In the genomic region with DNA sequence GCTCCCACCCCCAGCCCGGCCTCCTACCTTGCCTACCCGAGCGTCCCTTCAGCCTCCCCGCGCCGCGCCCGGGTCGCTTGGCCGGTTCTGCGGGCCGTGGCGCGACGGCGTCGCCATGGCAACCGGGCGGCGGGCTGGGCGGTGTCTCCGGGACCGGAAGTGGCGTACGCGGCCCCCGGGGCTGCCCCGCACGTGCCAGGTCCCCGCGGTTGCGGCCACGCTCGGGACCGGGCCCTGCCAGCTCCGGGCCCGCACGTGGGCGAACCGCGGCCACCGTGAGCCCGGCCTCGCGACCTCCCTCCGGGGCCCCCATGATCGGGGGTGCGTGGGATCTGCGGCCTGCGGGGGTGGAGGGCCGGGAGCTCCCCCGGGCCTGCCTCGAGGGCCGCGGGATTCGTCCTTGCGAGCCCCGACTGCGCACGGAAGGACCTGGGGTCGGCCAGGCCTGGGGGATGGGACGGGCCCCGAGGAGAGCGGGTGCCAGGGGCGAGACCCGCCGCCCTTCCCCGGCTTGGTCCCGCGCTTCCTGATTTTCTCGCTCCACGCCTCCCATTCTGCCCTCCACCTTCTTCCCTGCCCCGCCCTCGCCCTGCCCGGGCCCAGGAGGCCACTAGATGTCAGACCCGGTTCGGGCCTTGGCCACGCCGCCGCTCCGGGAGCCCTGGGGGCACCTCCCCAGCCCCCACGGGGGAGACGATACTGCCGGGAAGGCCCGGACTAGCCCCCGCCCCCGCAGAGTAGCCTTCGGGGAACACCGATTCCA, we compare ENCODE assay signal across 8 cellular contexts. TPM values are rescaled to one million over a fixed set of nuclear protein-coding genes. Genes with fewer than 3 reads are reported as not detected.
DNase-seq lines count a peak whose midpoint lies in the region; ATAC-seq and TF ChIP-seq lines count a peak whose summit lies in the region.

A gene with protein sequence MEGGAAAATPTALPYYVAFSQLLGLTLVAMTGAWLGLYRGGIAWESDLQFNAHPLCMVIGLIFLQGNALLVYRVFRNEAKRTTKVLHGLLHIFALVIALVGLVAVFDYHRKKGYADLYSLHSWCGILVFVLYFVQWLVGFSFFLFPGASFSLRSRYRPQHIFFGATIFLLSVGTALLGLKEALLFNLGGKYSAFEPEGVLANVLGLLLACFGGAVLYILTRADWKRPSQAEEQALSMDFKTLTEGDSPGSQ (minus strand): TSS at position 89 of the 763 bp plus-strand sequence. CDS start 8,759 bp downstream, outside the sequence.

- intact Hi-C loops in activated B cell treated with CpG ODN at 0.5 μM for 24 hours (cut with micrococcal nuclease): loop anchor here (1.0 to 10.0 kb wide), 7 partner anchors 33 to 1008 kb away; partner anchors contain the start of genes CCDC47, DCAF7, DDX42 and FTSJ3

- in situ Hi-C loops in GM13976 (cut with MboI; ENCODE audit: low sequenced_read_pairs, unreplicated experiment): loop anchor here (25.0 kb wide), 1 partner anchor 366 kb away; no protein-coding TSS in a partner anchor

- CTCF ChIA-PET in activated B cell treated with CpG ODN at 0.5 μM for 24 hours (lab: Charles Lee): interaction anchor here (1.1 to 2.3 kb wide), 2 partner anchors 30 to 33 kb away, joined by 3 to 7 read pairs; partner anchors contain the start of gene ACE

- H3K27me3 ChIP-seq in layer of hippocampus (ENCODE audit: control insufficient read depth, insufficient read depth, low read length): no peaks in the 10 kb centered on the region

- peak within 1 kb of the TSS; percentile 18 for H3K27ac ChIP-seq in layer of hippocampus (ENCODE audit: low read depth, low read length)

- H3K27ac Mint-ChIP-seq in activated B cell treated with CpG ODN at 0.5 μM for 24 hours: peak within 1 kb of the TSS; percentile 78

- DNase-seq in GM13976 (ENCODE audit: low spot score): peak; percentile 93
- peak; percentile 55 for DNase-seq in NCI-H1105 treated with DMSO at 0.1 percent for 48 hours (lab: John Stamatoyannopoulos, UW)
- peak; percentile 88 for DNase-seq in activated B cell treated with CpG ODN at 0.5 μM for 24 hours
- DNase-seq in cerebellar cortex (ENCODE audit: low spot score): peak; percentile 46
- DNase-seq in stimulated activated CD4-positive, alpha-beta T cell treated with anti-CD3 and anti-CD28 coated beads, Interleukin-1b, Interleukin-23, amount 100 ng/mL, for 48 hours: peak; percentile 66
- no peak for DNase-seq in cortex of kidney (lab: John Stamatoyannopoulos, UW)

- POLR2A ChIA-PET in activated B cell treated with CpG ODN at 0.5 μM for 24 hours (lab: Charles Lee): interaction anchor here (0.6 to 4.2 kb wide), 14 partner anchors 9 to 700 kb away, joined by 3 to 18 read pairs (median 5); partner anchors contain the start of genes DCAF7, LIMD2 and MAP3K3

- H3K27me3 Mint-ChIP-seq in activated B cell treated with CpG ODN at 0.5 μM for 24 hours: no peaks in the 10 kb centered on the region

- no peaks in the 10 kb centered on the region for H3K9me3 Mint-ChIP-seq in activated B cell treated with CpG ODN at 0.5 μM for 24 hours

- peaks cover 17% of the 10 kb centered on the region for H3K4me1 Mint-ChIP-seq in activated B cell treated with CpG ODN at 0.5 μM for 24 hours

- TF ChIP-seq CTCF in GM13976 (IDR thresholded peaks at IDR 0.05; ENCODE audit: borderline replicate concordance, control extremely low read depth, extremely low read depth, insufficient read depth, missing control alignments): peak; percentile 11
- TF ChIP-seq CTCF in activated B cell treated with CpG ODN at 0.5 μM for 24 hours (IDR thresholded peaks at IDR 0.05): no peak

- ATAC-seq in HG02588 (IDR thresholded peaks at IDR 0.05; ENCODE audit: unreplicated experiment) (peak; percentile 69), activated B cell treated with CpG ODN at 0.5 μM for 24 hours (ENCODE audit: low read depth) (peak; percentile 19)

- peak within 1 kb of the TSS; percentile 73 for H3K4me3 Mint-ChIP-seq in activated B cell treated with CpG ODN at 0.5 μM for 24 hours

- no peaks in the 10 kb centered on the region for H3K36me3 Mint-ChIP-seq in activated B cell treated with CpG ODN at 0.5 μM for 24 hours (ENCODE audit: low read depth)

RNA-seq across cellular contexts. Expression of the gene that starts here (rescaled TPM):
- 18.9 and 19.9 TPM in 2 replicates for total RNA-seq in activated B cell treated with CpG ODN at 0.5 μM for 24 hours
